In genomic region chr1:173297798-173298391, GRCh38 we compare ENCODE assay signal across 9 cellular contexts.
A peak's percentile ranks its signal among the peaks of the same experiment; 100 is the strongest.
DNase-seq lines count a peak whose midpoint lies in the region; ATAC-seq, FAIRE-seq and TF ChIP-seq lines count a peak whose summit lies in the region.
"Had no signal": no experiment of that assay in that cellular context is flagged by ENCODE, and none has a peak within 500 bp of the region (broad histone marks: within the 10 kb centered on the region; RNA-seq: fewer than 3 reads in every experiment).

No MANE protein-coding gene starts in this region.

- H3K79me2 ChIP-seq in K562 (ENCODE audit: control insufficient read depth, insufficient read depth, low read length): no peaks in the 10 kb centered on the region

- no peaks in the 10 kb centered on the region for H3K9me1 ChIP-seq in K562 (ENCODE audit: control insufficient read depth, insufficient read depth, low read length)

- H3K9ac ChIP-seq in K562 (ENCODE audit: insufficient read depth in 1 of 2, low read depth in 2 of 2, low read length in 2 of 2): no peak overlapping the region

- 21% methylated on average over 4 of the region's 4 CpGs for WGBS in K562 (ENCODE audit: insufficient coverage, low coverage, missing lambda C conversion rate)

- POLR2A ChIA-PET in K562 (lab: Yijun Ruan, JAX): interaction anchor here (0.6 to 1.2 kb wide), 3 partner anchors 19 to 400 kb away, joined by 3 to 4 read pairs (median 3); no protein-coding TSS in a partner anchor

- no peaks in the 10 kb centered on the region for H3K27me3 ChIP-seq in K562 (ENCODE audit: control insufficient read depth in 2 of 2, insufficient read depth in 2 of 2, low read length in 2 of 2)

- no peak overlapping the region for H3K27ac ChIP-seq in K562 (ENCODE audit: extremely low read depth, low read depth, low read length)

- no peak overlapping the region for H3K4me2 ChIP-seq in K562 (ENCODE audit: insufficient read depth, low read length)

- intact Hi-C loops in K562 (cut with micrococcal nuclease): no loop called here
- intact Hi-C loops in mucosa of descending colon (cut with DNase I, micrococcal nuclease): no loop called here

- no peak for TF ChIP-seq RAD21 in K562 (CRISPR knock-in tag; conservative IDR thresholded peaks at IDR 0.05 in 1 of 2, IDR thresholded peaks at IDR 0.05 in 1 of 2)

- BruUV-seq in K562 (replicated peaks; lab: Mats Ljungman, UMichigan): no TSS peak

- H3K36me3 ChIP-seq in K562 (ENCODE audit: control insufficient read depth, insufficient read depth, low read length) (no peaks in the 10 kb centered on the region), mucosa of descending colon (ENCODE audit: low read depth) (no peaks in the 10 kb centered on the region)

- ATAC-seq in GM18502 (IDR thresholded peaks at IDR 0.05; ENCODE audit: poor library complexity, unreplicated experiment) (peak; percentile 91), GM19468 (IDR thresholded peaks at IDR 0.05; ENCODE audit: extremely low read depth, unreplicated experiment) (peak; percentile 63), HG03159 (IDR thresholded peaks at IDR 0.05; ENCODE audit: unreplicated experiment) (peak; percentile 85), K562 (peak; percentile 31; the same call in 2 of the 3 replicates), mucosa of descending colon (no peak)

- TF ChIP-seq CTCF in K562 (IDR thresholded peaks at IDR 0.05 in 2 of 3, conservative IDR thresholded peaks at IDR 0.05 in 1 of 3; ENCODE audit: insufficient read depth in 2 of 3, low read depth in 1 of 3, low read length in 3 of 3): no peak
- no peak for TF ChIP-seq CTCF in mucosa of descending colon (IDR thresholded peaks at IDR 0.05)

- no peaks in the 10 kb centered on the region for H4K20me1 ChIP-seq in K562 (replicated peaks; ENCODE audit: control insufficient read depth, insufficient read depth, low read length)

- H3K4me3 ChIP-seq in K562: no peak overlapping the region
- no peak overlapping the region for H3K4me3 ChIP-seq in mucosa of descending colon

- TF ChIP-seq POLR2A in K562 (conservative IDR thresholded peaks at IDR 0.05): no peak

- H3K9me3 ChIP-seq in K562 (replicated peaks; ENCODE audit: control insufficient read depth, insufficient read depth, low read depth, low read length) (no peaks in the 10 kb centered on the region), mucosa of descending colon (no peaks in the 10 kb centered on the region)

- FAIRE-seq in K562 (lab: Jason Lieb, UNC): no peak

- DNase-seq in K562 (ENCODE audit: extremely low read depth in 1 of 4, low spot score in 3 of 4) (no peak), HPDE6-E6E7 (ENCODE audit: extremely low spot score) (no peak), mucosa of descending colon (no peak), GF-D8 (lab: John Stamatoyannopoulos, UW) (no peak), NCI-H226 (no peak)
- DNase-seq: NCI-H1048 had no signal

- no peak for TF ChIP-seq EP300 in K562 (IDR thresholded peaks at IDR 0.05; ENCODE audit: low read length)

- CTCF ChIA-PET in K562 (lab: Yijun Ruan, JAX; ENCODE audit: low intra/inter-chr PET ratio): no interaction called here

- peak overlapping the region; percentile 58; the same call in 1 of the 2 replicates for H2AFZ ChIP-seq in K562 (ENCODE audit: low read depth, low read length)

- in situ Hi-C loops in K562 (cut with MboI): no loop called here

- H3K4me1 ChIP-seq in K562 (replicated peaks in 1 of 2; ENCODE audit: control insufficient read depth in 2 of 2, insufficient read depth in 2 of 2, low read length in 2 of 2) (peaks cover 5 to 25% of the 10 kb centered on the region in 2 experiments), mucosa of descending colon (ENCODE audit: low read depth) (no peaks in the 10 kb centered on the region)

TF ChIP-seq in K562, 482 proteins besides CTCF, POLR2A, EP300 and RAD21:
- TF ChIP-seq ELF2 (CRISPR knock-in tag; IDR thresholded peaks at IDR 0.05): no peak
